Comparison of ENCODE assay signal across 1 cellular context in genomic region chr1:241519308-241520079, GRCh38.
TF ChIP-seq lines count a peak whose summit lies in the region.

Gene FH, minus strand, starts transcription at chr1:241519755. Its CDS starts 33 bp downstream, at chr1:241519722.

TF ChIP-seq in HepG2, 621 proteins besides CTCF, POLR2A, EP300 and RAD21 (continued from another document and continues in another):
- TF ChIP-seq AKNA (CRISPR knock-in tag; IDR thresholded peaks at IDR 0.05; ENCODE audit: borderline replicate concordance) (no peak), MAFK (conservative IDR thresholded peaks at IDR 0.05 in 1 of 2, IDR thresholded peaks at IDR 0.05 in 1 of 2; ENCODE audit: low read length in 2 of 2) (no peak), KLF6 (CRISPR knock-in tag; IDR thresholded peaks at IDR 0.05) (peak; percentile 59; the same call in 1 of the 2 replicates), NR2F2 (IDR thresholded peaks at IDR 0.05; ENCODE audit: borderline replicate concordance, low read depth) (no peak; the same call in 1 of the 2 replicates), ZNF556 (CRISPR knock-in tag; IDR thresholded peaks at IDR 0.05; ENCODE audit: borderline replicate concordance) (peak; percentile 31; the same call in 1 of the 2 replicates), ZNF280B (CRISPR knock-in tag; IDR thresholded peaks at IDR 0.05; ENCODE audit: borderline replicate concordance) (0 out of 2 replicates have a peak, but pooled peaks have one; percentile 22), CBX2 (IDR thresholded peaks at IDR 0.05; ENCODE audit: low read depth, low read length) (no peak), CBX2 (CRISPR knock-in tag; IDR thresholded peaks at IDR 0.05; ENCODE audit: low read depth) (no peak; the same call in 1 of the 2 replicates), TFE3 (CRISPR knock-in tag; IDR thresholded peaks at IDR 0.05) (no peak), IKZF4 (CRISPR knock-in tag; IDR thresholded peaks at IDR 0.05; ENCODE audit: borderline replicate concordance, low read depth, not compliant biosample characterization) (no peak), GLMP (CRISPR knock-in tag; IDR thresholded peaks at IDR 0.05; ENCODE audit: borderline replicate concordance) (no peak), ZNF10 (CRISPR knock-in tag; IDR thresholded peaks at IDR 0.05; ENCODE audit: borderline replicate concordance, low read depth) (no peak), ZNF574 (CRISPR knock-in tag; IDR thresholded peaks at IDR 0.05) (peak; percentile 70), RBAK (CRISPR knock-in tag; IDR thresholded peaks at IDR 0.05) (no peak), HMGA1 (CRISPR knock-in tag; conservative IDR thresholded peaks at IDR 0.05) (no peak), AGO2 (optimal IDR thresholded peaks at IDR 0.05; ENCODE audit: low read depth, low read length) (peak; percentile 84), HMGXB3 (CRISPR knock-in tag; IDR thresholded peaks at IDR 0.05; ENCODE audit: borderline replicate concordance) (0 out of 2 replicates have a peak, but pooled peaks have one; percentile 27), HCFC1 (IDR thresholded peaks at IDR 0.05; ENCODE audit: low read depth, low read length) (no peak), PLRG1 (conservative IDR thresholded peaks at IDR 0.05) (no peak), ZNF362 (CRISPR knock-in tag; IDR thresholded peaks at IDR 0.05; ENCODE audit: borderline replicate concordance) (no peak), SMYD3 (CRISPR knock-in tag; IDR thresholded peaks at IDR 0.05) (no peak), ZMAT3 (CRISPR knock-in tag; conservative IDR thresholded peaks at IDR 0.05) (peak; percentile 81; the same call in 1 of the 2 replicates), ZNF839 (CRISPR knock-in tag; IDR thresholded peaks at IDR 0.05; ENCODE audit: borderline replicate concordance) (no peak), U2AF1 (optimal IDR thresholded peaks at IDR 0.05; ENCODE audit: low read depth, low read length) (no peak), ZNF572 (CRISPR knock-in tag; IDR thresholded peaks at IDR 0.05) (no peak), PBX3 (CRISPR knock-in tag; IDR thresholded peaks at IDR 0.05; ENCODE audit: borderline replicate concordance) (no peak), JUN (CRISPR knock-in tag; IDR thresholded peaks at IDR 0.05) (no peak), ETV6 (CRISPR knock-in tag; conservative IDR thresholded peaks at IDR 0.05) (0 out of 2 replicates have a peak, but pooled peaks have one; percentile 56), GZF1 (CRISPR knock-in tag; IDR thresholded peaks at IDR 0.05) (no peak), ZNF414 (CRISPR knock-in tag; IDR thresholded peaks at IDR 0.05) (0 out of 2 replicates have a peak, but pooled peaks have one; percentile 42), ZNF766 (CRISPR knock-in tag; IDR thresholded peaks at IDR 0.05; ENCODE audit: borderline replicate concordance) (peak; percentile 72; the same call in 1 of the 2 replicates), NFKBIZ (CRISPR knock-in tag; IDR thresholded peaks at IDR 0.05) (no peak), ZNF121 (CRISPR knock-in tag; IDR thresholded peaks at IDR 0.05) (no peak), SPEN (CRISPR knock-in tag; IDR thresholded peaks at IDR 0.05; ENCODE audit: low read depth) (peak; percentile 86), MTERF4 (CRISPR knock-in tag; IDR thresholded peaks at IDR 0.05) (no peak), CHD2 (IDR thresholded peaks at IDR 0.05; ENCODE audit: low read depth, low read length) (no peak), SIX1 (CRISPR knock-in tag; IDR thresholded peaks at IDR 0.05; ENCODE audit: borderline replicate concordance) (peak; percentile 7; the same call in 1 of the 2 replicates), ZNF557 (CRISPR knock-in tag; IDR thresholded peaks at IDR 0.05) (no peak), PTBP1 (IDR thresholded peaks at IDR 0.05; ENCODE audit: low read depth, low read length, poor library complexity, severe bottlenecking) (no peak)
